Comparison of ENCODE assay signal across 10 cellular contexts in genomic region chr16:69724981-69725479, GRCh38. TPM values are rescaled to one million over a fixed set of nuclear protein-coding genes. Genes with fewer than 3 reads are reported as not detected.
DNase-seq lines count a peak whose midpoint lies in the region; ATAC-seq and TF ChIP-seq lines count a peak whose summit lies in the region.
"Had no signal": no experiment of that assay in that cellular context is flagged by ENCODE, and none has a peak within 500 bp of the region (broad histone marks: within the 10 kb centered on the region; RNA-seq: fewer than 3 reads in every experiment).

No MANE protein-coding gene starts in this region.

- H3K9ac ChIP-seq in OCI-LY1 (ENCODE audit: low read length): 0 out of 2 replicates have a peak overlapping the region, but pooled peaks have one; percentile 8

- no peak for TF ChIP-seq CTCF in OCI-LY1 (IDR thresholded peaks at IDR 0.05; ENCODE audit: low read length)
- TF ChIP-seq CTCF in psoas muscle (IDR thresholded peaks at IDR 0.05): no peak

- peak overlapping the region; percentile 39; the same call in 1 of the 2 replicates for H3K4me2 ChIP-seq in OCI-LY1 (ENCODE audit: low read length)

- H3K36me3 ChIP-seq in OCI-LY1 (ENCODE audit: insufficient read depth, low read length) (no peaks in the 10 kb centered on the region), psoas muscle (ENCODE audit: insufficient read depth in 1 of 2, low read depth in 1 of 2) (peaks cover 0 to 19% of the 10 kb centered on the region in 2 donors)
- H3K36me3 ChIP-seq: adrenal gland had no signal

- intact Hi-C loops in psoas muscle (cut with DNase I): no loop called here

- 39 to 40% (median 40%) methylated on average over 6 of the region's 6 CpGs for WGBS in psoas muscle, 3 donors

- H3K4me1 ChIP-seq in OCI-LY1 (ENCODE audit: insufficient read depth, low read length, severe bottlenecking): peaks cover 26% of the 10 kb centered on the region
- peaks cover 18% of the 10 kb centered on the region for H3K4me1 ChIP-seq in psoas muscle

- H3K9me3 ChIP-seq in OCI-LY1 (ENCODE audit: low read length) (no peaks in the 10 kb centered on the region), psoas muscle (no peaks in the 10 kb centered on the region)
- H3K9me3 ChIP-seq: adrenal gland had no signal

- no peaks in the 10 kb centered on the region for H4K20me1 ChIP-seq in OCI-LY1 (ENCODE audit: insufficient read depth, low read length)

- H3F3A ChIP-seq in OCI-LY1 (ENCODE audit: insufficient read depth, low read length): no peaks in the 10 kb centered on the region

- no peaks in the 10 kb centered on the region for H3K9me2 ChIP-seq in OCI-LY1 (ENCODE audit: low read depth, low read length)

- H3K27me3 ChIP-seq in OCI-LY1 (ENCODE audit: insufficient read depth, low read length): no peaks in the 10 kb centered on the region
- no peaks in the 10 kb centered on the region for H3K27me3 ChIP-seq in psoas muscle (ENCODE audit: insufficient read depth in 3 of 3, low read length in 2 of 3)
- H3K27me3 ChIP-seq: adrenal gland had no signal

- ATAC-seq in psoas muscle (no peak), HG03135 (IDR thresholded peaks at IDR 0.05; ENCODE audit: unreplicated experiment) (no peak), HG02840 (IDR thresholded peaks at IDR 0.05; ENCODE audit: low FRiP score, unreplicated experiment) (no peak)

- DNase-seq in ELF-1 (ENCODE audit: low read depth, low spot score) (peak; percentile 18), epithelial cell of prostate (ENCODE audit: low read depth, low spot score) (no peak), psoas muscle (no peak), OCI-M1 (lab: John Stamatoyannopoulos, UW) (no peak)
- DNase-seq in stimulated activated CD4-positive, alpha-beta T cell treated with anti-CD3 and anti-CD28 coated beads, Interleukin-4, amount 100 ng/mL, for 4 hours: no peak
- DNase-seq: NCI-H1694 treated with DMSO at 0.1 percent for 48 hours had no signal

- H3K27ac ChIP-seq in OCI-LY1 (ENCODE audit: low read depth, low read length, poor library complexity, severe bottlenecking): peak overlapping the region; percentile 47
- peak overlapping the region; percentile 87 for H3K27ac ChIP-seq in epithelial cell of prostate
- H3K27ac ChIP-seq in psoas muscle: peak overlapping the region; percentile 80

- H3K4me3 ChIP-seq in OCI-LY1 (ENCODE audit: low read depth, low read length, poor library complexity, severe bottlenecking) (peak overlapping the region; percentile 65), psoas muscle (peak overlapping the region; percentile 78)

- H3K79me2 ChIP-seq in OCI-LY1 (ENCODE audit: insufficient read depth, low read length): no peaks in the 10 kb centered on the region

- H2AFZ ChIP-seq in OCI-LY1 (ENCODE audit: low read length): no peak overlapping the region

RNA-seq across cellular contexts. Expression of gene NQO1, which starts 1.3 kb away (rescaled TPM):
- 100 to 1,000 TPM in 1 of 4 donors, 10 to 100 TPM in 3; 29.2 to 186 (median 53.9) TPM for total RNA-seq in psoas muscle
- 10 to 100 TPM; 12.1 to 47.1 (median 17.1) TPM for polyA plus RNA-seq in psoas muscle

RNA-seq across cellular contexts. Expression of gene NOB1, which starts 29.7 kb away (rescaled TPM):
- total RNA-seq in psoas muscle: 10 to 100 TPM; 29.3 to 53.5 (median 43.0) TPM
- polyA plus RNA-seq in psoas muscle: 10 to 100 TPM; 33.0 to 60.6 (median 36.5) TPM

RNA-seq across cellular contexts. Expression of gene WWP2, which starts 37.1 kb away (rescaled TPM):
- 10 to 100 TPM; 18.6 to 26.0 (median 20.5) TPM for total RNA-seq in psoas muscle
- polyA plus RNA-seq in psoas muscle: 10 to 100 TPM; 12.2 to 19.0 (median 18.4) TPM
